Comparison of ENCODE assay signal across 27 cellular contexts in genomic region chr17:61575352-61575975, GRCh38. TPM values are rescaled to one million over a fixed set of nuclear protein-coding genes. Genes with fewer than 3 reads are reported as not detected.
DNase-seq lines count a peak whose midpoint lies in the region; ATAC-seq, FAIRE-seq and TF ChIP-seq lines count a peak whose summit lies in the region.
"Had no signal": no experiment of that assay in that cellular context is flagged by ENCODE, and none has a peak within 500 bp of the region (broad histone marks: within the 10 kb centered on the region; RNA-seq: fewer than 3 reads in every experiment).

No MANE protein-coding gene starts in this region.

- H3K9me3 ChIP-seq in A549, result peaks cover 11% of the 10 kb centered on the region
- H3K9me3 ChIP-seq in HCT116 (ENCODE audit: control insufficient read depth in 1 of 2, insufficient read depth in 1 of 2, low read depth in 1 of 2, low read length in 2 of 2), result no peaks in the 10 kb centered on the region
- H3K9me3 ChIP-seq: BE2C, gastroesophageal sphincter had no signal

- no peaks in the 10 kb centered on the region for H3K36me3 ChIP-seq in HCT116 (ENCODE audit: control insufficient read depth in 1 of 2, insufficient read depth in 2 of 2, low read length in 2 of 2)
- H3K36me3 ChIP-seq: BE2C, gastroesophageal sphincter, stomach had no signal

- no peaks in the 10 kb centered on the region for H3K27me3 Mint-ChIP-seq in glutamatergic neuron (ENCODE audit: unreplicated experiment)

- no peak overlapping the region for H3K4me3 Mint-ChIP-seq in glutamatergic neuron (ENCODE audit: unreplicated experiment)
- H3K4me3 Mint-ChIP-seq: activated CD8-positive, alpha-beta memory T cell treated with anti-CD3 and anti-CD28 coated beads, Interleukin-2, amount 10 ng/mL, durations not matched to agents 7 days and 5 days; activated T-helper 1 cell treated with anti-CD3 and anti-CD28 coated beads, Interleukin-12 subunit alpha, Interleukin-12 subunit beta, Interleukin-2, Interleukin-4 antibody, amounts not matched to agents 30 ng/mL and 10 ng/mL and 1 ng/mL, durations not matched to agents 14 hours and 24 hours and 36 hours; brain; CD8-positive, alpha-beta memory T cell; IgD-negative memory B cell; immature natural killer cell had no signal

- no peaks in the 10 kb centered on the region for H3K9me2 ChIP-seq in HCT116 (ENCODE audit: insufficient read depth)

- H3K4me3 ChIP-seq in A549 (no peak overlapping the region), HCT116 (replicated peaks in 1 of 2; ENCODE audit: low read depth in 1 of 2, low read length in 2 of 2) (peak overlapping the region in 1 of 2 experiments; percentile 6; a peak in 2 of 4 replicates)
- H3K4me3 ChIP-seq: gastroesophageal sphincter, stomach had no signal

- RAD21 ChIA-PET in HCT116 (lab: Charles Lee; ENCODE audit: low non-redundant PET in 1 of 2, low total read pairs in 2 of 2, uncharacterized antibody in 2 of 2, unreplicated experiment in 2 of 2), result interaction anchor here (0.7 to 2.7 kb wide), 4 partner anchors 158 to 534 kb away, joined by 3 to 11 read pairs (median 6); no protein-coding TSS in a partner anchor

- peak overlapping the region; percentile 87 for H3K27ac Mint-ChIP-seq in glutamatergic neuron (ENCODE audit: unreplicated experiment)
- H3K27ac Mint-ChIP-seq: activated CD8-positive, alpha-beta memory T cell treated with anti-CD3 and anti-CD28 coated beads, Interleukin-2, amount 10 ng/mL, durations not matched to agents 7 days and 5 days; activated T-helper 1 cell treated with anti-CD3 and anti-CD28 coated beads, Interleukin-12 subunit alpha, Interleukin-12 subunit beta, Interleukin-2, Interleukin-4 antibody, amounts not matched to agents 30 ng/mL and 10 ng/mL and 1 ng/mL, durations not matched to agents 14 hours and 24 hours and 36 hours; brain; CD8-positive, alpha-beta memory T cell; IgD-negative memory B cell; immature natural killer cell had no signal

- no peaks in the 10 kb centered on the region for H3K79me2 ChIP-seq in HCT116 (ENCODE audit: insufficient read depth, low read length)

- TF ChIP-seq EP300 in A549 (IDR thresholded peaks at IDR 0.05), result no peak

- 55% methylated on average over 5 of the region's 5 CpGs for WGBS in A549 (ENCODE audit: missing lambda C conversion rate)

- peak overlapping the region; percentile 60 for H3K4me2 ChIP-seq in A549
- H3K4me2 ChIP-seq in HCT116 (ENCODE audit: low read length), result peak overlapping the region; percentile 48

- H3K4me1 Mint-ChIP-seq in glutamatergic neuron (ENCODE audit: low read depth, unreplicated experiment), result peaks cover 31% of the 10 kb centered on the region
- H3K4me1 Mint-ChIP-seq: activated CD8-positive, alpha-beta memory T cell treated with anti-CD3 and anti-CD28 coated beads, Interleukin-2, amount 10 ng/mL, durations not matched to agents 7 days and 5 days; CD8-positive, alpha-beta memory T cell; IgD-negative memory B cell; immature natural killer cell had no signal

- peaks cover 18% of the 10 kb centered on the region for H3K4me1 ChIP-seq in A549
- peaks cover 22 to 36% of the 10 kb centered on the region in 2 experiments for H3K4me1 ChIP-seq in HCT116 (ENCODE audit: control insufficient read depth in 1 of 2, insufficient read depth in 2 of 2, low read length in 2 of 2)
- H3K4me1 ChIP-seq: BE2C, gastroesophageal sphincter had no signal

- peaks cover 4% of the 10 kb centered on the region for H3K36me3 Mint-ChIP-seq in glutamatergic neuron (ENCODE audit: unreplicated experiment)
- H3K36me3 Mint-ChIP-seq: activated CD8-positive, alpha-beta memory T cell treated with anti-CD3 and anti-CD28 coated beads, Interleukin-2, amount 10 ng/mL, durations not matched to agents 7 days and 5 days; brain; CD8-positive, alpha-beta memory T cell; immature natural killer cell had no signal

- DNase-seq in A549 (ENCODE audit: low read depth in 1 of 2, low spot score in 1 of 2), result no peak
- no peak for DNase-seq in HCT116 (ENCODE audit: low read depth, low spot score)
- DNase-seq in glutamatergic neuron, result no peak
- DNase-seq in NCI-H1105 (lab: John Stamatoyannopoulos, UW), result no peak
- DNase-seq in activated CD8-positive, alpha-beta memory T cell treated with anti-CD3 and anti-CD28 coated beads, Interleukin-2, amount 50 U/mL, for 48 hours, result no peak
- DNase-seq in activated T-cell treated with anti-CD3 and anti-CD28 coated beads for 4 hours, result no peak
- DNase-seq in hypothalamus (lab: John Stamatoyannopoulos, UW), result no peak
- DNase-seq: activated CD4-positive, alpha-beta T cell treated with anti-CD3 and anti-CD28 coated beads, Interleukin-2, amount 50 U/mL, for 4 hours; activated CD8-positive, alpha-beta memory T cell treated with anti-CD3 and anti-CD28 coated beads, Interleukin-2, amount 10 ng/mL, durations not matched to agents 7 days and 5 days; activated naive CD4-positive, alpha-beta T cell treated with anti-CD3 and anti-CD28 coated beads, Interleukin-2, amount 50 U/mL, for 16 hours; amniotic stem cell; CD8-positive, alpha-beta memory T cell; immature natural killer cell; right cardiac atrium; stimulated activated CD4-positive, alpha-beta T cell treated with anti-CD3 and anti-CD28 coated beads, Interleukin-2, amount 100 ng/mL, for 48 hours; stomach had no signal

- peak overlapping the region; percentile 97 for H2AFZ ChIP-seq in HCT116 (ENCODE audit: low read depth, low read length, poor library complexity, severe bottlenecking)

- BruUV-seq in HCT116 (replicated peaks; lab: Mats Ljungman, UMichigan), result no TSS peak

- intact Hi-C loops in HCT116 (cut with micrococcal nuclease), result loop anchor here (1.0 to 10.0 kb wide), 4 partner anchors 163 to 851 kb away; no protein-coding TSS in a partner anchor

- no peak for TF ChIP-seq CTCF in A549 (IDR thresholded peaks at IDR 0.05)
- TF ChIP-seq CTCF in HCT116 (IDR thresholded peaks at IDR 0.05 in 2 of 3, conservative IDR thresholded peaks at IDR 0.05 in 1 of 3; ENCODE audit: borderline replicate concordance in 1 of 3, insufficient read depth in 1 of 3, low read depth in 2 of 3, low read length in 2 of 3), result 0 out of 6 replicates have a peak, but pooled peaks of 1 of the 3 experiments have one; percentile 6
- no peak for TF ChIP-seq CTCF in glutamatergic neuron (IDR thresholded peaks at IDR 0.05; ENCODE audit: partially characterized antibody, unreplicated experiment)

- POLR2A ChIA-PET in A549 (lab: Yijun Ruan, JAX), result interaction anchor here (2.9 kb wide), 1 partner anchor 163 kb away, joined by 21 read pairs; no protein-coding TSS in a partner anchor
- POLR2A ChIA-PET in HCT116 (lab: Charles Lee), result interaction anchor here (1.2 to 1.5 kb wide), 3 partner anchors 8 to 155 kb away, joined by 3 to 4 read pairs (median 3); no protein-coding TSS in a partner anchor

- TF ChIP-seq RAD21 in A549 (conservative IDR thresholded peaks at IDR 0.05 in 1 of 2, IDR thresholded peaks at IDR 0.05 in 1 of 2) (no peak), HCT116 (IDR thresholded peaks at IDR 0.05; ENCODE audit: low read depth) (no peak)

- peak overlapping the region; percentile 18 for H3K9ac ChIP-seq in HCT116 (ENCODE audit: low read length)

- peak; percentile 71 to 75 for ATAC-seq in A549
- ATAC-seq in HCT116, result peak; percentile 69
- peak; percentile 62 for ATAC-seq in SK-N-SH treated with all-trans-retinoic acid at 6 μM for 48 hours
- ATAC-seq: activated CD4-positive, CD25-positive, alpha-beta regulatory T cell treated with anti-CD3 and anti-CD28 coated beads, Interleukin-2, amount 50 U/mL, for 24 hours; activated CD8-positive, alpha-beta memory T cell treated with anti-CD3 and anti-CD28 coated beads, Interleukin-2, amount 10 ng/mL, durations not matched to agents 7 days and 5 days; gastroesophageal sphincter; right cardiac atrium had no signal

- TF ChIP-seq POLR2A in A549 (IDR thresholded peaks at IDR 0.05; ENCODE audit: low read length), result no peak
- TF ChIP-seq POLR2A in HCT116 (IDR thresholded peaks at IDR 0.05; ENCODE audit: borderline replicate concordance, extremely low read depth, insufficient read depth, insufficient read length), result no peak

- no peaks in the 10 kb centered on the region for H4K20me1 ChIP-seq in HCT116 (ENCODE audit: insufficient read depth)

- H3K27me3 ChIP-seq in HCT116 (ENCODE audit: insufficient read depth, low read length), result no peaks in the 10 kb centered on the region
- H3K27me3 ChIP-seq: BE2C, gastroesophageal sphincter, stomach had no signal

- CTCF ChIA-PET in A549 (lab: Yijun Ruan, JAX), result interaction anchor here (0.5 to 9.8 kb wide), 25 partner anchors 8 to 633 kb away, joined by 3 to 357 read pairs (median 4); no protein-coding TSS in a partner anchor
- CTCF ChIA-PET in HCT116 (lab: Charles Lee), result interaction anchor here (1.1 to 4.8 kb wide), 17 partner anchors 8 to 855 kb away, joined by 3 to 60 read pairs (median 8); no protein-coding TSS in a partner anchor

- peaks cover 7% of the 10 kb centered on the region for H3K9me3 Mint-ChIP-seq in glutamatergic neuron (ENCODE audit: unreplicated experiment)
- H3K9me3 Mint-ChIP-seq: activated T-helper 1 cell treated with anti-CD3 and anti-CD28 coated beads, Interleukin-12 subunit alpha, Interleukin-12 subunit beta, Interleukin-2, Interleukin-4 antibody, amounts not matched to agents 30 ng/mL and 10 ng/mL and 1 ng/mL, durations not matched to agents 14 hours and 24 hours and 36 hours had no signal

- peak; percentile 7 for FAIRE-seq in A549 (lab: Jason Lieb, UNC)

- H3K27ac ChIP-seq in A549 (peak overlapping the region; percentile 57 to 72), HCT116 (ENCODE audit: low read depth, low read length) (peak overlapping the region; percentile 66)
- H3K27ac ChIP-seq: gastroesophageal sphincter, stomach had no signal

TF ChIP-seq in A549, 52 proteins besides CTCF, POLR2A, EP300 and RAD21:
- TF ChIP-seq MYC (IDR thresholded peaks at IDR 0.05; ENCODE audit: borderline replicate concordance, low read length) (no peak), FOSL2 (IDR thresholded peaks at IDR 0.05) (no peak), FOSL2 (CRISPR knock-in tag; IDR thresholded peaks at IDR 0.05) (peak; percentile 64)

TF ChIP-seq in HCT116, 20 proteins besides CTCF, POLR2A, EP300 and RAD21 (continues in another document):
- TF ChIP-seq JUND (IDR thresholded peaks at IDR 0.05), result no peak
- TF ChIP-seq FOSL1 (IDR thresholded peaks at IDR 0.05; ENCODE audit: low read depth), result peak; percentile 42; the same call in 1 of the 2 replicates
- TF ChIP-seq SP1 (IDR thresholded peaks at IDR 0.05; ENCODE audit: low read depth), result peak; percentile 26; the same call in 1 of the 2 replicates

TF ChIP-seq in SK-N-SH treated with all-trans-retinoic acid at 6 μM for 48 hours, 23 proteins besides CTCF, POLR2A, EP300 and RAD21:
- TF ChIP-seq ZNF70 (CRISPR knock-in tag; IDR thresholded peaks at IDR 0.05), result no peak
- no peak for TF ChIP-seq TCF4 (CRISPR knock-in tag; IDR thresholded peaks at IDR 0.05; ENCODE audit: borderline replicate concordance)
- no peak for TF ChIP-seq ZFP3 (CRISPR knock-in tag; IDR thresholded peaks at IDR 0.05)
- TF ChIP-seq ZC3H10 (CRISPR knock-in tag; IDR thresholded peaks at IDR 0.05), result no peak
TF ChIP-seq in SK-N-SH treated with all-trans-retinoic acid at 6 μM for 48 hours: peak in this region for 0.

RNA-seq across cellular contexts. Expression of gene NACA2, which starts 15.6 kb away (rescaled TPM):
- polyA plus RNA-seq in A549 (2011; rRNA removed) (0.34 and 0.86 TPM in 2 replicates), A549 (2017; fragmentation: RNase III; extraction: RNeasy Plus Mini Kit Qiagen cat#74134 plus additional on column Dnase treatment) (0.39 to 0.70 TPM (median 0.40 TPM) in 3 replicates)
- polyA plus RNA-seq in A549 (2012; cell fraction: cytosol; rRNA removed), result not detected in 2 replicates
- not detected in 2 replicates for polyA plus RNA-seq in A549 (2012; cell fraction: nucleus; rRNA removed)
- polyA minus RNA-seq in A549 (2011; rRNA and poly(A)+ RNA removed), result not detected in 2 replicates
- total RNA-seq in HCT116 (2021; ENCODE audit: unreplicated experiment) (not detected), glutamatergic neuron (ENCODE audit: unreplicated experiment) (not detected)
- polyA plus RNA-seq in HCT116 (2012), result 0.23 TPM in 1 of 2 replicates, not detected in the other
- total RNA-seq: activated CD8-positive, alpha-beta memory T cell treated with anti-CD3 and anti-CD28 coated beads, Interleukin-2, amount 10 ng/mL, durations not matched to agents 7 days and 5 days; CD8-positive, alpha-beta memory T cell; dermis blood vessel endothelial cell; esophagus mucosa; gastroesophageal sphincter; NCI-H460; right cardiac atrium; stomach; T-helper 2 cell treated with Interferon-gamma antibody and Interleukin-4, amounts not matched to agents 100 ng/mL and 5 ng/mL, for 36 hours had no signal
- polyA plus RNA-seq: CD8-positive, alpha-beta memory T cell; IgD-negative memory B cell; immature natural killer cell; right cardiac atrium had no signal
